ENCODE assay signal across 24 cellular contexts in genomic region chr16:15613676-15614075, GRCh38. TPM values are rescaled to one million over a fixed set of nuclear protein-coding genes. Genes with fewer than 3 reads are reported as not detected.
DNase-seq lines count a peak whose midpoint lies in the region; ATAC-seq and TF ChIP-seq lines count a peak whose summit lies in the region.
"Had no signal": no experiment of that assay in that cellular context is flagged by ENCODE, and none has a peak within 500 bp of the region (broad histone marks: within the 10 kb centered on the region; RNA-seq: fewer than 3 reads in every experiment).

No MANE protein-coding gene starts in this region.

- H3K4me1 Mint-ChIP-seq in H9 (no peaks in the 10 kb centered on the region), endothelial cell (ENCODE audit: unreplicated experiment) (peaks cover 25% of the 10 kb centered on the region)
- H3K4me1 Mint-ChIP-seq: stimulated activated naive CD8-positive, alpha-beta T cell treated with anti-CD3 and anti-CD28 coated beads, Interleukin-15, amount 100 ng/mL, for 72 hours; T-cell had no signal

- H3K18ac ChIP-seq in H9 (ENCODE audit: insufficient read length, low read depth, low read length) = no peak overlapping the region

- H3K79me1 ChIP-seq in H9 (ENCODE audit: insufficient read depth, low read depth, low read length, poor library complexity, severe bottlenecking) = no peaks in the 10 kb centered on the region

- H2BK12ac ChIP-seq in H9 (ENCODE audit: insufficient read length, low read depth, low read length) = no peak overlapping the region

- H4K91ac ChIP-seq in H9 (ENCODE audit: insufficient read length, low read depth, low read length) = no peak overlapping the region

- H4K8ac ChIP-seq in H9 (replicated peaks; ENCODE audit: insufficient read length, low read depth, low read length) = no peak overlapping the region

- no peak overlapping the region for H2BK20ac ChIP-seq in H9 (ENCODE audit: low read depth, low read length, poor library complexity, severe bottlenecking)

- no peak overlapping the region for H3K14ac ChIP-seq in H9 (ENCODE audit: insufficient read depth, low read length)

- H3K9me3 Mint-ChIP-seq in H9 = no peaks in the 10 kb centered on the region
- no peaks in the 10 kb centered on the region for H3K9me3 Mint-ChIP-seq in endothelial cell (ENCODE audit: unreplicated experiment)
- H3K9me3 Mint-ChIP-seq: stimulated activated naive CD8-positive, alpha-beta T cell treated with anti-CD3 and anti-CD28 coated beads, Interleukin-15, amount 100 ng/mL, for 72 hours; T-cell had no signal

- H3K27me3 Mint-ChIP-seq in H9 (ENCODE audit: low read depth) (no peaks in the 10 kb centered on the region), endothelial cell (ENCODE audit: unreplicated experiment) (no peaks in the 10 kb centered on the region)
- H3K27me3 Mint-ChIP-seq: stimulated activated naive CD8-positive, alpha-beta T cell treated with anti-CD3 and anti-CD28 coated beads, Interleukin-15, amount 100 ng/mL, for 72 hours; T-cell had no signal

- H4K5ac ChIP-seq in H9 (ENCODE audit: insufficient read length, low read depth, low read length) = no peak overlapping the region

- H3K23me2 ChIP-seq in H9 (ENCODE audit: insufficient read length, low read depth, low read length, poor library complexity, severe bottlenecking) = no peaks in the 10 kb centered on the region

- DNase-seq in H9 (no peak), NCI-H226 (peak; percentile 40), endothelial cell (ENCODE audit: low spot score) (no peak), cerebellar cortex (ENCODE audit: low spot score) (no peak), lower leg skin (ENCODE audit: low spot score in 2 of 2) (no peak), BE2C (no peak)
- DNase-seq: activated CD4-positive, alpha-beta T cell treated with anti-CD3 and anti-CD28 coated beads, Interleukin-2, amount 50 U/mL, for 4 hours; cerebellar nuclear complex; DMS79 treated with DMSO at 0.1 percent for 48 hours; GM23248; Karpas-422; left ventricle myocardium inferior; NCI-H1417; NCI-H2107; NCI-H510A treated with DMSO at 0.1 percent for 48 hours; SIG-M5; spleen; stimulated activated CD4-positive, alpha-beta T cell treated with anti-CD3 and anti-CD28 coated beads, Interleukin-4, amount 100 ng/mL, for 24 hours; stimulated activated naive CD8-positive, alpha-beta T cell treated with anti-CD3 and anti-CD28 coated beads, Interleukin-15, amount 100 ng/mL, for 72 hours; T-cell; transverse colon had no signal

- H3K36me3 Mint-ChIP-seq in H9 (ENCODE audit: insufficient read depth in 1 of 3, low read depth in 3 of 3) (peaks cover 24 to 83% (median 66%) of the 10 kb centered on the region in 3 experiments; a peak in 6 of 7 replicates), endothelial cell (ENCODE audit: low read depth, unreplicated experiment) (peaks cover 36% of the 10 kb centered on the region)

- H2BK120ac ChIP-seq in H9 (ENCODE audit: low read depth, low read length, poor library complexity, severe bottlenecking) = no peak overlapping the region

- TF ChIP-seq CTCF in H9 (conservative IDR thresholded peaks at IDR 0.05) (no peak), endothelial cell (IDR thresholded peaks at IDR 0.05; ENCODE audit: unreplicated experiment) (no peak), neutrophil (IDR thresholded peaks at IDR 0.05) (no peak), lower leg skin (IDR thresholded peaks at IDR 0.05) (no peak), BE2C (IDR thresholded peaks at IDR 0.05; ENCODE audit: low read depth, low read length) (no peak)

- no peak overlapping the region for H3K9ac ChIP-seq in H9 (ENCODE audit: extremely low read depth, insufficient read length, low read length)
- H3K9ac ChIP-seq: GM23248 had no signal

- H3K4me3 Mint-ChIP-seq in H9 (no peak overlapping the region), endothelial cell (ENCODE audit: unreplicated experiment) (no peak overlapping the region)
- H3K4me3 Mint-ChIP-seq: stimulated activated naive CD8-positive, alpha-beta T cell treated with anti-CD3 and anti-CD28 coated beads, Interleukin-15, amount 100 ng/mL, for 72 hours; T-cell had no signal

- no peak overlapping the region for H3K56ac ChIP-seq in H9 (ENCODE audit: insufficient read length, low read depth, low read length)

- intact Hi-C loops in lower leg skin (cut with DNase I; ENCODE audit: low total_unique reads) = no loop called here

- H3K27me3 ChIP-seq in H9 (ENCODE audit: insufficient read depth, low read length) = no peaks in the 10 kb centered on the region
- H3K27me3 ChIP-seq in neutrophil = no peaks in the 10 kb centered on the region
- H3K27me3 ChIP-seq in BE2C = no peaks in the 10 kb centered on the region
- H3K27me3 ChIP-seq: gastroesophageal sphincter, spleen, transverse colon had no signal

- no peak overlapping the region for H3K23ac ChIP-seq in H9 (ENCODE audit: insufficient read length, low read depth, low read length)

- no peak overlapping the region for H3K4ac ChIP-seq in H9 (ENCODE audit: low read depth, low read length)

- no peak overlapping the region for H2BK5ac ChIP-seq in H9 (ENCODE audit: insufficient read length, low read length)

- no peak overlapping the region for H3K4me3 ChIP-seq in neutrophil (ENCODE audit: low read depth in 1 of 2, low read length in 1 of 2)
- H3K4me3 ChIP-seq in lower leg skin (ENCODE audit: low read depth, poor library complexity, severe bottlenecking) = no peak overlapping the region
- no peak overlapping the region for H3K4me3 ChIP-seq in BE2C (ENCODE audit: low read depth, low read length)
- H3K4me3 ChIP-seq: gastroesophageal sphincter, GM23248, left ventricle myocardium inferior, spleen, transverse colon had no signal

- no peak overlapping the region for H3K4me2 ChIP-seq in H9 (ENCODE audit: insufficient read depth, insufficient read length, low read length)

- H4K20me1 ChIP-seq in H9 (ENCODE audit: control insufficient read depth, insufficient read depth, insufficient read length) = no peaks in the 10 kb centered on the region

- no peaks in the 10 kb centered on the region for H3K9me3 ChIP-seq in H9 (ENCODE audit: control insufficient read depth, low read depth, low read length)
- no peaks in the 10 kb centered on the region for H3K9me3 ChIP-seq in neutrophil
- H3K9me3 ChIP-seq in BE2C = no peaks in the 10 kb centered on the region
- H3K9me3 ChIP-seq: gastroesophageal sphincter, left ventricle myocardium inferior, spleen, transverse colon had no signal

- no peaks in the 10 kb centered on the region for H3K79me2 ChIP-seq in H9 (ENCODE audit: insufficient read depth, low read length)

- TF ChIP-seq POLR2A in lower leg skin (IDR thresholded peaks at IDR 0.05) = no peak

- WGBS in H9 (ENCODE audit: extremely low coverage, insufficient read length, low lambda C conversion rate) = no CpG with 5 or more reads among the region's 4 CpGs
- 84 to 90% methylated on average over 4 of the region's 4 CpGs for WGBS in lower leg skin, 2 donors

- H2AFZ ChIP-seq in H9 (ENCODE audit: low read length) = no peak overlapping the region
- H2AFZ ChIP-seq: GM23248 had no signal

- H2BK15ac ChIP-seq in H9 (ENCODE audit: low read depth, low read length) = no peak overlapping the region

- H3T11ph ChIP-seq in H9 (ENCODE audit: low read length) = no peak overlapping the region

- no peak overlapping the region for H2AK5ac ChIP-seq in H9 (ENCODE audit: insufficient read length, low read length)

- peaks cover 100% of the 10 kb centered on the region for H3K36me3 ChIP-seq in neutrophil
- H3K36me3 ChIP-seq in BE2C = peaks cover 39% of the 10 kb centered on the region

- peak overlapping the region in 2 of 3 experiments; percentile 32 to 63; a peak in 2 of 7 replicates for H3K27ac Mint-ChIP-seq in H9
- H3K27ac Mint-ChIP-seq in endothelial cell (ENCODE audit: unreplicated experiment) = peak overlapping the region; percentile 87

- H3K4me1 ChIP-seq in H9 (ENCODE audit: insufficient read depth, low read length) (no peaks in the 10 kb centered on the region), neutrophil (ENCODE audit: control insufficient read depth in 1 of 2, insufficient read depth in 1 of 2, low read depth in 1 of 2, low read length in 1 of 2) (no peaks in the 10 kb centered on the region), BE2C (no peaks in the 10 kb centered on the region)
- H3K4me1 ChIP-seq: gastroesophageal sphincter, left ventricle myocardium inferior, transverse colon had no signal

- no peak overlapping the region for H3K27ac ChIP-seq in H9 (ENCODE audit: insufficient read length, low read depth, low read length)
- peak overlapping the region; percentile 39 for H3K27ac ChIP-seq in neutrophil
- H3K27ac ChIP-seq: gastroesophageal sphincter, GM23248, left ventricle myocardium inferior, spleen, transverse colon had no signal

- no peak for ATAC-seq in HG03095 (IDR thresholded peaks at IDR 0.05; ENCODE audit: unreplicated experiment)
- ATAC-seq: gastroesophageal sphincter; stimulated activated naive CD8-positive, alpha-beta T cell treated with anti-CD3 and anti-CD28 coated beads, Interleukin-15, amount 100 ng/mL, for 72 hours; T-cell had no signal

RNA-seq across cellular contexts. Expression of gene MARF1, which starts 29.3 kb away (rescaled TPM):
- 22.3 and 23.3 TPM in 2 replicates for total RNA-seq in H9 (2021)
- 55.2 TPM for total RNA-seq in endothelial cell (ENCODE audit: unreplicated experiment)
- total RNA-seq in lower leg skin = 10 to 100 TPM; 31.2 to 43.2 (median 35.7) TPM
- 34.9 TPM for polyA plus RNA-seq in BE2C (2012; ENCODE audit: insufficient read depth, insufficient read length, low read depth)

RNA-seq across cellular contexts. Expression of gene NDE1, which starts 36.4 kb away (rescaled TPM):
- total RNA-seq in H9 (2021) (45.9 and 49.6 TPM in 2 replicates), endothelial cell (ENCODE audit: unreplicated experiment) (24.1 TPM), lower leg skin (100 to 1,000 TPM in 1 of 4 donors, 10 to 100 TPM in 3; 69.8 to 184 (median 85.1) TPM)
- 11.3 TPM for polyA plus RNA-seq in BE2C (2012; ENCODE audit: insufficient read depth, insufficient read length, low read depth)
